16 cellular contexts compared by ENCODE assay signal in the genomic region with DNA sequence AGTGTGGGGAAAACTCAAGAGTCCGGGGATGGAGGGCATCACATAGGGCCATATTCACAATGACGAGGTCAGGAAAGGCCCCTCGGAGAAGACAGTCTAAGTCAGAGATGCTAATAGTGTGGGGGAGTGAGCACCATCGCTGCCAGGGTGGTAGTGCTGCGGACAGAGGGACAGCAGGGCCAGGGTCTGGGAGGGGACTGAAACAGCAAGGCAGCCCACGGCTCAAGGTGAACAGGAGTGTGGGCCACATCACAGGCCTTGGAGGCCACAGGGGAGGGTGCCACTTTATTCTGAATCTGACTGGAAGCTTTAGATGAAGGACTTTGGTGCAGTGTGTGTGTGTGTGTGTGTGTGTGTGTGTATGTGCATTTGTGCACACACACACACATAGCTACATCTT.
"Had no signal": no experiment of that assay in that cellular context is flagged by ENCODE, and none has a peak within 500 bp of the region (broad histone marks: within the 10 kb centered on the region; RNA-seq: fewer than 3 reads in every experiment).

No MANE protein-coding gene starts in this region.

- H3K4me3 ChIP-seq: adrenal gland, breast epithelium had no signal

- H3K4me1 ChIP-seq: adrenal gland, breast epithelium had no signal

- H3K27ac ChIP-seq: adrenal gland, breast epithelium, KMS-11 had no signal

- H3K36me3 ChIP-seq: adrenal gland, breast epithelium had no signal

- H3K9me3 ChIP-seq: adrenal gland, breast epithelium had no signal

- DNase-seq: activated CD4-positive, alpha-beta T cell treated with anti-CD3 and anti-CD28 coated beads for 4 hours; activated CD8-positive, alpha-beta memory T cell treated with anti-CD3 and anti-CD28 coated beads, Interleukin-2, amount 50 U/mL, for 48 hours; activated CD8-positive, alpha-beta T cell treated with anti-CD3 and anti-CD28 coated beads, Interleukin-2, amount 10 ng/mL, durations not matched to agents 7 days and 5 days; activated naive CD4-positive, alpha-beta T cell treated with anti-CD3 and anti-CD28 coated beads, Interleukin-2, amount 50 U/mL, for 16 hours; activated naive CD8-positive, alpha-beta T cell treated with anti-CD3 and anti-CD28 coated beads, Interleukin-2, amount 10 ng/mL, durations not matched to agents 7 days and 5 days; activated T-cell treated with anti-CD3 and anti-CD28 coated beads, Interleukin-2, amount 50 U/mL, for 1 hour; adrenal gland; anterior cingulate cortex; NCI-H1092; NCI-H1694 treated with DMSO at 0.1 percent for 48 hours; NCI-H345; NCI-H526 treated with DMSO at 0.1 percent for 48 hours; NCI-H82 had no signal

- ATAC-seq: activated CD4-positive, CD25-positive, alpha-beta regulatory T cell treated with anti-CD3 and anti-CD28 coated beads, Interleukin-2, amount 50 U/mL, for 24 hours; activated CD8-positive, alpha-beta T cell treated with anti-CD3 and anti-CD28 coated beads, Interleukin-2, amount 10 ng/mL, durations not matched to agents 7 days and 5 days had no signal

- H3K9ac ChIP-seq: KMS-11 had no signal
